29 cellular contexts compared by ENCODE assay signal in genomic region chr5:136098171-136098570, GRCh38.
"Had no signal": no experiment of that assay in that cellular context is flagged by ENCODE, and none has a peak within 500 bp of the region (broad histone marks: within the 10 kb centered on the region; RNA-seq: fewer than 3 reads in every experiment).

No MANE protein-coding gene starts in this region.

- H3K27ac Mint-ChIP-seq: activated CD4-positive, alpha-beta T cell treated with anti-CD3 and anti-CD28 coated beads, Interleukin-2, amount 10 ng/mL, durations not matched to agents 24 days and 14 days; activated CD8-positive, alpha-beta T cell treated with anti-CD3 and anti-CD28 coated beads for 36 hours; activated naive CD4-positive, alpha-beta T cell treated with anti-CD3 and anti-CD28 coated beads, Interleukin-2, amount 50 U/mL, for 24 hours; activated naive CD8-positive, alpha-beta T cell treated with anti-CD3 and anti-CD28 coated beads, Interleukin-2, amount 10 ng/mL, durations not matched to agents 7 days and 5 days; activated T-helper 2 cell treated with anti-CD3 and anti-CD28 coated beads, Interferon-gamma antibody, Interleukin-2, Interleukin-4, amounts not matched to agents 10 μg/mL and 5 μg/mL and 100 μg/mL, durations not matched to agents 14 hours and 24 hours and 36 hours had no signal

- H3K4me1 ChIP-seq: breast epithelium had no signal

- H3K27ac ChIP-seq: body of pancreas, breast epithelium, RWPE1, SJCRH30, SK-N-MC, WERI-Rb-1 had no signal

- H3K9me3 ChIP-seq: body of pancreas, breast epithelium, SJCRH30 had no signal

- H3K27me3 ChIP-seq: body of pancreas, breast epithelium, SJCRH30 had no signal

- DNase-seq: activated CD4-positive, alpha-beta T cell treated with anti-CD3 and anti-CD28 coated beads, Interleukin-2, amount 10 ng/mL, durations not matched to agents 24 days and 14 days; activated CD4-positive, alpha-beta T cell treated with anti-CD3 and anti-CD28 coated beads, Interleukin-2, amount 50 U/mL, for 4 hours; activated CD8-positive, alpha-beta T cell treated with anti-CD3 and anti-CD28 coated beads for 36 hours; activated gamma-delta T cell; activated naive CD4-positive, alpha-beta T cell treated with Interleukin-2 at 50 U/mL for 16 hours; activated naive CD8-positive, alpha-beta T cell treated with anti-CD3 and anti-CD28 coated beads, Interleukin-2, amount 10 ng/mL, durations not matched to agents 7 days and 5 days; activated T-cell treated with anti-CD3 and anti-CD28 coated beads, Interleukin-2, amount 50 U/mL, for 1 hour; body of pancreas; NCI-H1105; NCI-H1436; NCI-H1694; NCI-H1930; NCI-H2081 treated with DMSO at 0.1 percent for 48 hours; NCI-H226; NCI-H524 treated with DMSO at 0.1 percent for 48 hours; NCI-H748 treated with DMSO at 0.1 percent for 48 hours; NK-92 treated with Interleukin-12 subunit alpha and Interleukin-12 subunit beta, amount 100 ng/mL, for 24 hours; PC-3; SJCRH30; T1000; WERI-Rb-1 had no signal

- H3K4me1 Mint-ChIP-seq: activated CD4-positive, alpha-beta T cell treated with anti-CD3 and anti-CD28 coated beads, Interleukin-2, amount 10 ng/mL, durations not matched to agents 24 days and 14 days; activated naive CD4-positive, alpha-beta T cell treated with anti-CD3 and anti-CD28 coated beads, Interleukin-2, amount 50 U/mL, for 24 hours; activated naive CD8-positive, alpha-beta T cell treated with anti-CD3 and anti-CD28 coated beads, Interleukin-2, amount 10 ng/mL, durations not matched to agents 7 days and 5 days had no signal

- H3K36me3 ChIP-seq: breast epithelium, SJCRH30, WERI-Rb-1 had no signal

- H3K36me3 Mint-ChIP-seq: activated naive CD4-positive, alpha-beta T cell treated with anti-CD3 and anti-CD28 coated beads, Interleukin-2, amount 50 U/mL, for 24 hours; activated naive CD8-positive, alpha-beta T cell treated with anti-CD3 and anti-CD28 coated beads, Interleukin-2, amount 10 ng/mL, durations not matched to agents 7 days and 5 days had no signal

- ATAC-seq: activated CD8-positive, alpha-beta T cell treated with anti-CD3 and anti-CD28 coated beads for 36 hours; body of pancreas; PC-3; Right ventricle myocardium inferior had no signal

- H3K4me3 ChIP-seq: body of pancreas, breast epithelium, SJCRH30, SK-N-MC had no signal

- H3K4me3 Mint-ChIP-seq: activated CD4-positive, alpha-beta T cell treated with anti-CD3 and anti-CD28 coated beads, Interleukin-2, amount 10 ng/mL, durations not matched to agents 24 days and 14 days; activated CD8-positive, alpha-beta T cell treated with anti-CD3 and anti-CD28 coated beads for 36 hours; activated naive CD4-positive, alpha-beta T cell treated with anti-CD3 and anti-CD28 coated beads, Interleukin-2, amount 50 U/mL, for 24 hours; activated naive CD8-positive, alpha-beta T cell treated with anti-CD3 and anti-CD28 coated beads, Interleukin-2, amount 10 ng/mL, durations not matched to agents 7 days and 5 days had no signal

- H3K9me3 Mint-ChIP-seq: activated CD4-positive, alpha-beta T cell treated with anti-CD3 and anti-CD28 coated beads, Interleukin-2, amount 10 ng/mL, durations not matched to agents 24 days and 14 days; activated CD8-positive, alpha-beta T cell treated with anti-CD3 and anti-CD28 coated beads for 36 hours; activated naive CD4-positive, alpha-beta T cell treated with anti-CD3 and anti-CD28 coated beads, Interleukin-2, amount 50 U/mL, for 24 hours; activated naive CD8-positive, alpha-beta T cell treated with anti-CD3 and anti-CD28 coated beads, Interleukin-2, amount 10 ng/mL, durations not matched to agents 7 days and 5 days; activated T-helper 2 cell treated with anti-CD3 and anti-CD28 coated beads, Interferon-gamma antibody, Interleukin-2, Interleukin-4, amounts not matched to agents 10 μg/mL and 5 μg/mL and 100 μg/mL, durations not matched to agents 14 hours and 24 hours and 36 hours had no signal

- FAIRE-seq: astrocyte, RCC 7860 had no signal
